28 cellular contexts compared by ENCODE assay signal in genomic region chr12:58814036-58814435, GRCh38.
DNase-seq lines count a peak whose midpoint lies in the region; ATAC-seq and TF ChIP-seq lines count a peak whose summit lies in the region.
"Had no signal": no experiment of that assay in that cellular context is flagged by ENCODE, and none has a peak within 500 bp of the region (broad histone marks: within the 10 kb centered on the region; RNA-seq: fewer than 3 reads in every experiment).

No MANE protein-coding gene starts in this region.

- intact Hi-C loops in Right ventricle myocardium superior (cut with DNase I), result no loop called here
- intact Hi-C loops in left ventricle myocardium inferior (cut with micrococcal nuclease), result no loop called here

- peaks cover 28% of the 10 kb centered on the region for H3K4me1 ChIP-seq in left ventricle myocardium inferior

- H3K36me3 Mint-ChIP-seq in type B pancreatic cell, result no peaks in the 10 kb centered on the region
- H3K36me3 Mint-ChIP-seq: activated naive CD8-positive, alpha-beta T cell treated with anti-CD3 and anti-CD28 coated beads, Interleukin-2, amount 10 ng/mL, durations not matched to agents 7 days and 5 days; CD8-positive, alpha-beta memory T cell; naive B cell had no signal

- ATAC-seq in Right ventricle myocardium superior (ENCODE audit: poor library complexity) (peak; percentile 75), GM19467 (IDR thresholded peaks at IDR 0.05; ENCODE audit: unreplicated experiment) (no peak), HG03095 (IDR thresholded peaks at IDR 0.05; ENCODE audit: unreplicated experiment) (no peak)
- ATAC-seq: left colon had no signal

- no peaks in the 10 kb centered on the region for H3K36me3 ChIP-seq in left ventricle myocardium inferior

- H3K4me3 Mint-ChIP-seq in type B pancreatic cell, result peak overlapping the region; percentile 52
- H3K4me3 Mint-ChIP-seq: activated naive CD8-positive, alpha-beta T cell treated with anti-CD3 and anti-CD28 coated beads, Interleukin-2, amount 10 ng/mL, durations not matched to agents 7 days and 5 days; CD8-positive, alpha-beta memory T cell; central memory CD8-positive, alpha-beta T cell; naive B cell; stimulated activated naive CD8-positive, alpha-beta T cell treated with anti-CD3 and anti-CD28 coated beads, Interleukin-15, Interleukin-2, amounts not matched to agents 100 ng/mL and 50 ng/mL, for 24 hours had no signal

- no peaks in the 10 kb centered on the region for H3K27me3 ChIP-seq in left ventricle myocardium inferior (ENCODE audit: low read depth)

- no peaks in the 10 kb centered on the region for H3K9me3 Mint-ChIP-seq in type B pancreatic cell
- H3K9me3 Mint-ChIP-seq: activated naive CD8-positive, alpha-beta T cell treated with anti-CD3 and anti-CD28 coated beads, Interleukin-2, amount 10 ng/mL, durations not matched to agents 7 days and 5 days; stimulated activated naive CD8-positive, alpha-beta T cell treated with anti-CD3 and anti-CD28 coated beads, Interleukin-15, Interleukin-2, amounts not matched to agents 100 ng/mL and 50 ng/mL, for 24 hours had no signal

- no peak overlapping the region for H3K27ac ChIP-seq in left ventricle myocardium inferior (replicated peaks)
- H3K27ac ChIP-seq: PC-9 had no signal

- peaks cover 22% of the 10 kb centered on the region for H3K4me1 Mint-ChIP-seq in type B pancreatic cell (ENCODE audit: unreplicated experiment)
- H3K4me1 Mint-ChIP-seq: activated naive CD8-positive, alpha-beta T cell treated with anti-CD3 and anti-CD28 coated beads, Interleukin-2, amount 10 ng/mL, durations not matched to agents 7 days and 5 days; CD8-positive, alpha-beta memory T cell; central memory CD8-positive, alpha-beta T cell; naive B cell had no signal

- no peak overlapping the region for H3K27ac Mint-ChIP-seq in type B pancreatic cell
- H3K27ac Mint-ChIP-seq: activated naive CD8-positive, alpha-beta T cell treated with anti-CD3 and anti-CD28 coated beads, Interleukin-2, amount 10 ng/mL, durations not matched to agents 7 days and 5 days; CD8-positive, alpha-beta memory T cell; naive B cell; stimulated activated naive CD8-positive, alpha-beta T cell treated with anti-CD3 and anti-CD28 coated beads, Interleukin-15, Interleukin-2, amounts not matched to agents 100 ng/mL and 50 ng/mL, for 24 hours had no signal

- no peaks in the 10 kb centered on the region for H3K9me3 ChIP-seq in left ventricle myocardium inferior (replicated peaks)

- TF ChIP-seq CTCF in left ventricle myocardium inferior (IDR thresholded peaks at IDR 0.05; ENCODE audit: borderline replicate concordance) (no peak), type B pancreatic cell (conservative IDR thresholded peaks at IDR 0.05) (no peak), GM10266 (IDR thresholded peaks at IDR 0.05; ENCODE audit: control insufficient read depth, insufficient read depth, low read depth, missing control alignments) (no peak)

- H3K27me3 Mint-ChIP-seq in type B pancreatic cell, result peaks cover 5% of the 10 kb centered on the region
- H3K27me3 Mint-ChIP-seq: activated naive CD8-positive, alpha-beta T cell treated with anti-CD3 and anti-CD28 coated beads, Interleukin-2, amount 10 ng/mL, durations not matched to agents 7 days and 5 days; CD8-positive, alpha-beta memory T cell; central memory CD8-positive, alpha-beta T cell; naive B cell; stimulated activated naive CD8-positive, alpha-beta T cell treated with anti-CD3 and anti-CD28 coated beads, Interleukin-15, Interleukin-2, amounts not matched to agents 100 ng/mL and 50 ng/mL, for 24 hours had no signal

- H3K4me3 ChIP-seq in left ventricle myocardium inferior, result no peak overlapping the region
- H3K4me3 ChIP-seq: PC-9 had no signal

- DNase-seq in Right ventricle myocardium superior (no peak), left ventricle myocardium inferior (no peak), astrocyte of the hippocampus (ENCODE audit: low read depth, low spot score) (peak; percentile 71), inferior parietal cortex (ENCODE audit: extremely low spot score) (peak; percentile 17), type B pancreatic cell (ENCODE audit: extremely low spot score, unreplicated experiment) (no peak), GM10266 (ENCODE audit: extremely low spot score) (no peak)
- DNase-seq: 8988T; activated CD4-positive, alpha-beta T cell treated with anti-CD3 and anti-CD28 coated beads for 48 hours; activated gamma-delta T cell; activated naive CD8-positive, alpha-beta T cell treated with anti-CD3 and anti-CD28 coated beads, Interleukin-2, amount 10 ng/mL, durations not matched to agents 7 days and 5 days; activated T-cell treated with anti-CD3 and anti-CD28 coated beads, Interleukin-2, amount 50 U/mL, for 1 hour; CD8-positive, alpha-beta memory T cell; DMS 273 treated with DMSO at 0.1 percent for 48 hours; GDM1; GOT3; left colon; naive B cell; NCI-H1048; NCI-H1694 treated with DMSO at 0.1 percent for 48 hours; NCI-H524 treated with DMSO at 0.1 percent for 48 hours; nucleus accumbens; PC-9; SHP77 treated with DMSO at 0.1 percent for 48 hours; small intestine had no signal

Comparison
In these comparisons a context has a peak if more than half of its experiments do, and no peak if none do; other contexts are left out.
1. DNase-seq: peak in astrocyte of the hippocampus (single experiment) and inferior parietal cortex (single experiment); none in Right ventricle myocardium superior (single experiment), left ventricle myocardium inferior (single experiment), type B pancreatic cell (single experiment) and GM10266 (single experiment).